In the genomic region with DNA sequence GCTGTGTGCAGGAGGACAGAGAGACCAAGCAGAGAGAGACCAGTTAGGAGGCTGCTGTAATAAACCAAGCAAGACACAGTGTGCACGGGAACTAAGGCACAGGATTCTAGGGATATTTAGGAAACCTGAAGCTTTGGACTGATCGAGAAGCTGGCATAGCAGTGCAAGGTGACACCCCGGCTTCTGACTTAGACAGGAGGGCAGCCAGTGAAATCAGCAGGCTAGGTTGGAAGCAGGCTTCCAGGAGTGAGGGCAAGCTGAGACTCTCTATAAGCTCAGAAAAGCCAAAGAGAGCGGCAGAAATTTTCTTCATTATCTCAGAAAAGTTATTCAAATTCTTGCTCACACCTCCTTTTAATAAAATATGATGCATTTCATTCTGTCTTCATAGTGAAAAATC, we compare ENCODE assay signal across 23 cellular contexts.
A peak's percentile ranks its signal among the peaks of the same experiment; 100 is the strongest.
DNase-seq lines count a peak whose midpoint lies in the region; ATAC-seq, FAIRE-seq and TF ChIP-seq lines count a peak whose summit lies in the region.
"Had no signal": no experiment of that assay in that cellular context is flagged by ENCODE, and none has a peak within 500 bp of the region (broad histone marks: within the 10 kb centered on the region; RNA-seq: fewer than 3 reads in every experiment).

No MANE protein-coding gene starts in this region.

- H3K4me1 ChIP-seq in A549 = peaks cover 5% of the 10 kb centered on the region; the same call in 1 of the 3 replicates
- H3K4me1 ChIP-seq in Caco-2 = peaks cover 38% of the 10 kb centered on the region
- no peaks in the 10 kb centered on the region for H3K4me1 ChIP-seq in endodermal cell (ENCODE audit: control insufficient read depth, insufficient read depth, low read length)
- no peaks in the 10 kb centered on the region for H3K4me1 ChIP-seq in sigmoid colon
- H3K4me1 ChIP-seq in left lung = no peaks in the 10 kb centered on the region
- H3K4me1 ChIP-seq: BE2C had no signal

- peak overlapping the region; percentile 2 to 39; a peak in 2 of 6 replicates for H3K27ac ChIP-seq in A549
- no peak overlapping the region for H3K27ac ChIP-seq in endodermal cell (ENCODE audit: low read depth, low read length)
- no peak overlapping the region for H3K27ac ChIP-seq in sigmoid colon
- H3K27ac ChIP-seq in left lung = no peak overlapping the region
- H3K27ac ChIP-seq: KMS-11 had no signal

- H3K4me3 ChIP-seq in A549 (no peak overlapping the region), Caco-2 (ENCODE audit: low read depth, low read length) (no peak overlapping the region), endodermal cell (ENCODE audit: low read length) (no peak overlapping the region), sigmoid colon (no peak overlapping the region), left lung (no peak overlapping the region)

- no peak overlapping the region for H3K4me2 ChIP-seq in A549
- H3K4me2 ChIP-seq: KMS-11, SK-N-SH had no signal

- no peak for DNase-seq in A549 (ENCODE audit: low read depth in 1 of 2, low spot score in 1 of 2)
- DNase-seq in Caco-2 = no peak
- peak; percentile 30 for DNase-seq in endodermal cell
- peak; percentile 21 for DNase-seq in sigmoid colon
- no peak for DNase-seq in GM19240 (ENCODE audit: insufficient read length, low spot score)
- DNase-seq in left lung = no peak
- DNase-seq in NCI-H2171 (lab: John Stamatoyannopoulos, UW) = no peak
- no peak for DNase-seq in NCI-H2227 treated with DMSO at 0.1 percent for 48 hours (lab: John Stamatoyannopoulos, UW)
- DNase-seq: BE2C; Calu3; CD8-positive, alpha-beta memory T cell; DMS79 treated with DMSO at 0.1 percent for 48 hours; GF-D8; NCI-H1048; NCI-H1694; NCI-H2029 treated with DMSO at 0.1 percent for 48 hours; NCI-H226; NCI-H748 treated with DMSO at 0.1 percent for 48 hours; SK-N-SH had no signal

- ATAC-seq in A549 (no peak; a peak in 1 of 6 replicates), left lung (no peak)

- no peaks in the 10 kb centered on the region for H3K27me3 ChIP-seq in Caco-2 (replicated peaks; ENCODE audit: control insufficient read depth, insufficient read depth, low read length)
- H3K27me3 ChIP-seq in endodermal cell (ENCODE audit: control insufficient read depth, insufficient read depth, low read length, poor library complexity, severe bottlenecking) = no peaks in the 10 kb centered on the region
- H3K27me3 ChIP-seq in sigmoid colon = no peaks in the 10 kb centered on the region
- H3K27me3 ChIP-seq in left lung = no peaks in the 10 kb centered on the region
- H3K27me3 ChIP-seq: BE2C had no signal

- H3K4me1 Mint-ChIP-seq in Caco-2 (ENCODE audit: low read depth, unreplicated experiment) (peaks cover 51% of the 10 kb centered on the region), endodermal cell (peaks cover 10% of the 10 kb centered on the region)
- H3K4me1 Mint-ChIP-seq: CD8-positive, alpha-beta memory T cell; IgD-negative memory B cell had no signal

- TF ChIP-seq RAD21 in A549 (conservative IDR thresholded peaks at IDR 0.05 in 1 of 2, IDR thresholded peaks at IDR 0.05 in 1 of 2) = no peak

- H3K9me3 Mint-ChIP-seq in Caco-2 (ENCODE audit: unreplicated experiment) = no peaks in the 10 kb centered on the region
- H3K9me3 Mint-ChIP-seq in endodermal cell = no peaks in the 10 kb centered on the region
- H3K9me3 Mint-ChIP-seq: CD14-positive monocyte; CD8-positive, alpha-beta memory T cell; IgD-negative memory B cell had no signal

- BruUV-seq in Caco-2 (replicated peaks; lab: Mats Ljungman, UMichigan) = no TSS peak

- CTCF ChIA-PET in A549 (lab: Yijun Ruan, JAX) (interaction anchor here (1.1 to 2.1 kb wide), 3 partner anchors 10 to 53 kb away, joined by 3 to 9 read pairs (median 5); no protein-coding TSS in a partner anchor), Caco-2 (lab: Charles Lee) (no interaction called here)

- POLR2A ChIA-PET in A549 (lab: Yijun Ruan, JAX) (no interaction called here), Caco-2 (lab: Charles Lee) (interaction anchor here (0.6 to 0.7 kb wide), 2 partner anchors 21 to 35 kb away, joined by 3 to 4 read pairs; no protein-coding TSS in a partner anchor)

- H3K9ac ChIP-seq in endodermal cell (ENCODE audit: extremely low read depth, low read length, poor library complexity, severe bottlenecking) = no peak overlapping the region
- H3K9ac ChIP-seq: KMS-11, SK-N-SH had no signal

- FAIRE-seq in A549 (lab: Jason Lieb, UNC) = no peak
- FAIRE-seq: GM12891 had no signal

- no peak for TF ChIP-seq POLR2A in A549 (IDR thresholded peaks at IDR 0.05; ENCODE audit: low read length)
- no peak for TF ChIP-seq POLR2A in sigmoid colon (IDR thresholded peaks at IDR 0.05)

- H3K27me3 Mint-ChIP-seq in Caco-2 (ENCODE audit: insufficient read depth, unreplicated experiment) = no peaks in the 10 kb centered on the region
- no peaks in the 10 kb centered on the region for H3K27me3 Mint-ChIP-seq in endodermal cell (ENCODE audit: insufficient read depth)

- WGBS in A549 (ENCODE audit: missing lambda C conversion rate) = 84% methylated on average over 4 of the region's 4 CpGs
- 95 to 97% methylated on average over 3 to 4 of the region's 4 CpGs for WGBS in endodermal cell (ENCODE audit: insufficient coverage in 1 of 2, insufficient read length in 1 of 2), 2 experiments
- 93 to 94% methylated on average over 4 of the region's 4 CpGs for WGBS in sigmoid colon, 2 donors

- intact Hi-C loops in Caco-2 (cut with micrococcal nuclease; ENCODE audit: unreplicated experiment) (no loop called here), sigmoid colon (cut with DNase I) (no loop called here), left lung (cut with DNase I) (no loop called here)

- H3K4me3 Mint-ChIP-seq in Caco-2 (ENCODE audit: unreplicated experiment) (no peak overlapping the region), endodermal cell (no peak overlapping the region)
- H3K4me3 Mint-ChIP-seq: CD8-positive, alpha-beta memory T cell; IgD-negative memory B cell had no signal

- TF ChIP-seq EP300 in A549 (IDR thresholded peaks at IDR 0.05) = no peak
- no peak for TF ChIP-seq EP300 in sigmoid colon (IDR thresholded peaks at IDR 0.05)

- H3K36me3 Mint-ChIP-seq in Caco-2 (ENCODE audit: insufficient read depth, unreplicated experiment) = no peaks in the 10 kb centered on the region
- no peaks in the 10 kb centered on the region for H3K36me3 Mint-ChIP-seq in endodermal cell (ENCODE audit: low read depth)
- H3K36me3 Mint-ChIP-seq: IgD-negative memory B cell had no signal

- no peak for TF ChIP-seq CTCF in A549 (IDR thresholded peaks at IDR 0.05)
- no peak for TF ChIP-seq CTCF in Caco-2 (IDR thresholded peaks at IDR 0.05; ENCODE audit: insufficient read depth in 1 of 2, low read depth in 1 of 2, low read length in 1 of 2, severe bottlenecking in 1 of 2, unreplicated experiment in 1 of 2)
- TF ChIP-seq CTCF in endodermal cell (conservative IDR thresholded peaks at IDR 0.05) = no peak
- no peak for TF ChIP-seq CTCF in sigmoid colon (IDR thresholded peaks at IDR 0.05)
- no peak for TF ChIP-seq CTCF in left lung (IDR thresholded peaks at IDR 0.05)

- no peaks in the 10 kb centered on the region; the same call in 1 of the 2 replicates for H3K36me3 ChIP-seq in Caco-2 (ENCODE audit: control insufficient read depth, insufficient read depth, low read length)
- no peaks in the 10 kb centered on the region for H3K36me3 ChIP-seq in endodermal cell (ENCODE audit: control insufficient read depth, insufficient read depth, low read length)
- H3K36me3 ChIP-seq in sigmoid colon = no peaks in the 10 kb centered on the region
- no peaks in the 10 kb centered on the region for H3K36me3 ChIP-seq in left lung
- H3K36me3 ChIP-seq: BE2C had no signal

- H3K9me3 ChIP-seq in A549 = no peaks in the 10 kb centered on the region
- no peaks in the 10 kb centered on the region for H3K9me3 ChIP-seq in Caco-2
- no peaks in the 10 kb centered on the region for H3K9me3 ChIP-seq in endodermal cell (ENCODE audit: control insufficient read depth, low read length)
- no peaks in the 10 kb centered on the region for H3K9me3 ChIP-seq in sigmoid colon
- H3K9me3 ChIP-seq in left lung = no peaks in the 10 kb centered on the region
- H3K9me3 ChIP-seq: BE2C, SK-N-SH had no signal

- peak overlapping the region; percentile 45 for H3K27ac Mint-ChIP-seq in Caco-2 (ENCODE audit: unreplicated experiment)
- H3K27ac Mint-ChIP-seq in endodermal cell = no peak overlapping the region
- H3K27ac Mint-ChIP-seq: IgD-negative memory B cell had no signal

TF ChIP-seq in A549, 52 proteins besides CTCF, POLR2A, EP300 and RAD21:
- TF ChIP-seq RCOR1 (IDR thresholded peaks at IDR 0.05; ENCODE audit: low read depth, low read length) (no peak), EHMT2 (IDR thresholded peaks at IDR 0.05; ENCODE audit: low read depth) (no peak), FOSB (CRISPR knock-in tag; IDR thresholded peaks at IDR 0.05) (no peak), GATA3 (IDR thresholded peaks at IDR 0.05; ENCODE audit: borderline replicate concordance) (no peak), MAFK (IDR thresholded peaks at IDR 0.05; ENCODE audit: partially characterized antibody) (no peak), PHF8 (IDR thresholded peaks at IDR 0.05; ENCODE audit: borderline replicate concordance, low read depth) (no peak), CEBPB (IDR thresholded peaks at IDR 0.05) (no peak), FOXS1 (CRISPR knock-in tag; IDR thresholded peaks at IDR 0.05) (no peak), CBX8 (IDR thresholded peaks at IDR 0.05) (no peak), ESRRA (IDR thresholded peaks at IDR 0.05; ENCODE audit: borderline replicate concordance, low read length) (no peak), MYC (IDR thresholded peaks at IDR 0.05; ENCODE audit: borderline replicate concordance, low read length) (no peak), ZC3H11A (IDR thresholded peaks at IDR 0.05) (no peak), NFE2L2 (conservative IDR thresholded peaks at IDR 0.05; ENCODE audit: low read length) (no peak), TP53 (CRISPR knock-in tag; IDR thresholded peaks at IDR 0.05) (no peak), RFX5 (IDR thresholded peaks at IDR 0.05) (no peak), HOXB13 (CRISPR knock-in tag; IDR thresholded peaks at IDR 0.05; ENCODE audit: low read depth) (no peak), CHD2 (IDR thresholded peaks at IDR 0.05; ENCODE audit: low read length, partially characterized antibody) (no peak)
- TF ChIP-seq, protein P1, sequence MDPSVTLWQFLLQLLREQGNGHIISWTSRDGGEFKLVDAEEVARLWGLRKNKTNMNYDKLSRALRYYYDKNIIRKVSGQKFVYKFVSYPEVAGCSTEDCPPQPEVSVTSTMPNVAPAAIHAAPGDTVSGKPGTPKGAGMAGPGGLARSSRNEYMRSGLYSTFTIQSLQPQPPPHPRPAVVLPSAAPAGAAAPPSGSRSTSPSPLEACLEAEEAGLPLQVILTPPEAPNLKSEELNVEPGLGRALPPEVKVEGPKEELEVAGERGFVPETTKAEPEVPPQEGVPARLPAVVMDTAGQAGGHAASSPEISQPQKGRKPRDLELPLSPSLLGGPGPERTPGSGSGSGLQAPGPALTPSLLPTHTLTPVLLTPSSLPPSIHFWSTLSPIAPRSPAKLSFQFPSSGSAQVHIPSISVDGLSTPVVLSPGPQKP (IDR thresholded peaks at IDR 0.05; ENCODE audit: low read depth, low read length) = no peak

Comparison
In these comparisons a context has a peak if more than half of its experiments do, and no peak if none do; other contexts are left out.
1. DNase-seq: peak in endodermal cell (single experiment) and sigmoid colon (single experiment); none in A549 (0 of 2), Caco-2 (0 of 2), GM19240 (single experiment), left lung (0 of 2), NCI-H2171 (single experiment) and NCI-H2227 treated with DMSO at 0.1 percent for 48 hours (single experiment).
2. H3K27ac ChIP-seq: peak in A549 (2 of 2); none in endodermal cell (single experiment), sigmoid colon (0 of 4) and left lung (0 of 2).